Comparison of ENCODE assay signal across 15 cellular contexts in genomic region chr3:64215084-64215483, GRCh38. TPM values are rescaled to one million over a fixed set of nuclear protein-coding genes. Genes with fewer than 3 reads are reported as not detected.
DNase-seq lines count a peak whose midpoint lies in the region; ATAC-seq and TF ChIP-seq lines count a peak whose summit lies in the region.
"Had no signal": no experiment of that assay in that cellular context is flagged by ENCODE, and none has a peak within 500 bp of the region (broad histone marks: within the 10 kb centered on the region; RNA-seq: fewer than 3 reads in every experiment).

No MANE protein-coding gene starts in this region.

- peaks cover 0 to 5% of the 10 kb centered on the region in 2 donors for H3K27me3 Mint-ChIP-seq in stimulated activated naive B cell treated with anti-CD40 and anti-IgM and Interleukin-4, amounts not matched to agents 10 μg/mL and 1 μg/mL and 100 μg/mL, for 72 hours
- H3K27me3 Mint-ChIP-seq: central memory CD8-positive, alpha-beta T cell had no signal

- H3K27ac ChIP-seq in heart left ventricle (peak overlapping the region in 10 of 12 donors; percentile 62 to 84 (median 75)), rectal smooth muscle tissue (ENCODE audit: low read depth, low read length) (peak overlapping the region; percentile 83)
- H3K27ac ChIP-seq: 22Rv1 had no signal

- intact Hi-C loops in heart left ventricle (cut with DNase I): loop anchor here in 3 of 10 donors (10.0 kb wide), 2 partner anchors 50 to 180 kb away; no protein-coding TSS in a partner anchor

- peaks cover 0 to 2% of the 10 kb centered on the region in 2 donors for H3K9me3 Mint-ChIP-seq in stimulated activated naive B cell treated with anti-CD40 and anti-IgM and Interleukin-4, amounts not matched to agents 10 μg/mL and 1 μg/mL and 100 μg/mL, for 72 hours
- H3K9me3 Mint-ChIP-seq: central memory CD8-positive, alpha-beta T cell; H9 had no signal

- WGBS in heart left ventricle, 4 donors: 70 to 82% (median 77%) methylated on average over 2 of the region's 2 CpGs

- TF ChIP-seq POLR2A in heart left ventricle (IDR thresholded peaks at IDR 0.05): no peak

- H3K27ac Mint-ChIP-seq in stimulated activated naive B cell treated with anti-CD40 and anti-IgM and Interleukin-4, amounts not matched to agents 10 μg/mL and 1 μg/mL and 100 μg/mL, for 72 hours: no peak overlapping the region

- H3K36me3 ChIP-seq in heart left ventricle: no peaks in the 10 kb centered on the region
- no peaks in the 10 kb centered on the region for H3K36me3 ChIP-seq in rectal smooth muscle tissue (ENCODE audit: control insufficient read depth, insufficient read depth, low read length)

- H3K9me3 ChIP-seq in heart left ventricle: no peaks in the 10 kb centered on the region

- no peak for TF ChIP-seq CTCF in heart left ventricle (IDR thresholded peaks at IDR 0.05)

- H3K36me3 Mint-ChIP-seq in stimulated activated naive B cell treated with anti-CD40 and anti-IgM and Interleukin-4, amounts not matched to agents 10 μg/mL and 1 μg/mL and 100 μg/mL, for 72 hours: no peaks in the 10 kb centered on the region

- H3K27me3 ChIP-seq in heart left ventricle: no peaks in the 10 kb centered on the region
- no peaks in the 10 kb centered on the region for H3K27me3 ChIP-seq in rectal smooth muscle tissue (ENCODE audit: control insufficient read depth, insufficient read depth, low read length)

- no peaks in the 10 kb centered on the region for H3K4me1 Mint-ChIP-seq in stimulated activated naive B cell treated with anti-CD40 and anti-IgM and Interleukin-4, amounts not matched to agents 10 μg/mL and 1 μg/mL and 100 μg/mL, for 72 hours
- H3K4me1 Mint-ChIP-seq: central memory CD8-positive, alpha-beta T cell had no signal

- no peak overlapping the region for H3K9ac ChIP-seq in rectal smooth muscle tissue (ENCODE audit: low read length)

- ATAC-seq in heart left ventricle (no peak), HG03139 (IDR thresholded peaks at IDR 0.05; ENCODE audit: unreplicated experiment) (no peak)
- ATAC-seq in stimulated activated naive B cell treated with anti-CD40 and anti-IgM and Interleukin-4, amounts not matched to agents 10 μg/mL and 1 μg/mL and 100 μg/mL, for 72 hours (replicated peaks): no peak

- peak overlapping the region in 6 of 12 donors; percentile 30 to 48 (median 39) for H3K4me3 ChIP-seq in heart left ventricle
- no peak overlapping the region for H3K4me3 ChIP-seq in rectal smooth muscle tissue (ENCODE audit: low read length)
- H3K4me3 ChIP-seq: lung had no signal

- DNase-seq in DMS 273 (lab: John Stamatoyannopoulos, UW; ENCODE audit: unreplicated experiment) (peak; percentile 7), DMS 273 treated with DMSO at 0.1 percent for 48 hours (lab: John Stamatoyannopoulos, UW) (no peak), heart left ventricle (no peak), NCI-H774 (lab: John Stamatoyannopoulos, UW) (no peak), DMS53 (lab: John Stamatoyannopoulos, UW) (no peak)
- no peak for DNase-seq in stimulated activated naive B cell treated with anti-CD40 and anti-IgM and Interleukin-4, amounts not matched to agents 10 μg/mL and 1 μg/mL and 100 μg/mL, for 72 hours
- DNase-seq: activated naive CD4-positive, alpha-beta T cell treated with Interleukin-2 at 50 U/mL for 16 hours; H9; NCI-H1436 treated with DMSO at 0.1 percent for 48 hours had no signal

- no peak overlapping the region for H3K4me3 Mint-ChIP-seq in stimulated activated naive B cell treated with anti-CD40 and anti-IgM and Interleukin-4, amounts not matched to agents 10 μg/mL and 1 μg/mL and 100 μg/mL, for 72 hours
- H3K4me3 Mint-ChIP-seq: central memory CD8-positive, alpha-beta T cell; H9 had no signal

- H3K4me1 ChIP-seq in heart left ventricle: peaks cover 3 to 90% (median 48%) of the 10 kb centered on the region in 12 donors
- H3K4me1 ChIP-seq in rectal smooth muscle tissue (ENCODE audit: control insufficient read depth, insufficient read depth, low read length): peaks cover 73% of the 10 kb centered on the region

RNA-seq across cellular contexts. Expression of gene PRICKLE2, which starts 10.2 kb away (rescaled TPM):
- 10 to 100 TPM in 3 of 9 donors, 1 to 10 TPM in 6; 4.3 to 15.2 (median 7.8) TPM for total RNA-seq in heart left ventricle
- 1 to 10 TPM; 1.5 to 3.9 TPM for polyA plus RNA-seq in heart left ventricle
- total RNA-seq: NCI-H460 had no signal
